In the genomic region with DNA sequence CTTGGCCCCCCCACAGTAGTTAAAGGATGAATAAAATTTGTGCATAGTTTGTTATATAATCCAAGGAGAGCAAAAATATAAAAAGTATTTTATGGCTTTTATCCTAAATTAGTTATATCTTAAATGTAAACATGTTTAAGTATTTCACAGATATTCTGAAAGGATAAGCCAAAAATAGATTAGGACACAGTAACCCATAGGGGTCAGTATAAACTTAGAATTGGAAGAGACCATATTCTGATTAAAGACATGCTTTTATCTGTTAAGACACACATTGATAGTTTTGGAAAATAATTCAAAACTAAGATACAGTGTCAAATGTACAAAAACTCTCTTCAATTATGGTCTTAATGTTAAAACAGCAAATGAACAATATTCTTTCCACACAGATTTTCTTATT, we compare ENCODE assay signal across 9 cellular contexts. TPM values are rescaled to one million over a fixed set of nuclear protein-coding genes. Genes with fewer than 3 reads are reported as not detected.
DNase-seq lines count a peak whose midpoint lies in the region; ATAC-seq and TF ChIP-seq lines count a peak whose summit lies in the region.
"Had no signal": no experiment of that assay in that cellular context is flagged by ENCODE, and none has a peak within 500 bp of the region (broad histone marks: within the 10 kb centered on the region; RNA-seq: fewer than 3 reads in every experiment).

No MANE protein-coding gene starts in this region.

- no peak for TF ChIP-seq POLR2A in Peyer's patch (IDR thresholded peaks at IDR 0.05)

- no peak overlapping the region for H3K27ac ChIP-seq in Peyer's patch

- DNase-seq in A172 (ENCODE audit: low spot score) (peak; percentile 6), GM10266 (ENCODE audit: extremely low spot score) (no peak), Peyer's patch (no peak), fibroblast of villous mesenchyme (ENCODE audit: low read depth) (peak; percentile 45)
- no peak for DNase-seq in activated T-cell treated with anti-CD3 and anti-CD28 coated beads, Interleukin-2, amount 50 U/mL, for 1 hour
- DNase-seq in stimulated activated naive CD8-positive, alpha-beta T cell treated with anti-CD3 and anti-CD28 coated beads, Interleukin-15, Interleukin-2, amounts not matched to agents 100 U/mL and 50 U/mL, for 24 hours = no peak
- DNase-seq: activated CD4-positive, alpha-beta memory T cell treated with anti-CD3 and anti-CD28 coated beads, Interleukin-2, amount 10 ng/mL, durations not matched to agents 7 days and 5 days had no signal

- no peaks in the 10 kb centered on the region for H3K27me3 ChIP-seq in Peyer's patch

- H3K9me3 ChIP-seq in Peyer's patch = no peaks in the 10 kb centered on the region

- H3K4me1 ChIP-seq in Peyer's patch = no peaks in the 10 kb centered on the region

- TF ChIP-seq CTCF in GM10266 (IDR thresholded peaks at IDR 0.05; ENCODE audit: control insufficient read depth, insufficient read depth, low read depth, missing control alignments) (peak; percentile 23), Peyer's patch (IDR thresholded peaks at IDR 0.05) (peak in 5 of 6 experiments; percentile 13 to 45 (median 30)), fibroblast of villous mesenchyme (IDR thresholded peaks at IDR 0.05; ENCODE audit: insufficient read depth, low read depth, low read length) (peak; percentile 55)

- H3K4me3 ChIP-seq in Peyer's patch = no peak overlapping the region
- no peak overlapping the region for H3K4me3 ChIP-seq in fibroblast of villous mesenchyme (ENCODE audit: low read depth, low read length)

- no peaks in the 10 kb centered on the region for H3K36me3 ChIP-seq in Peyer's patch

- ATAC-seq in HG02970 (IDR thresholded peaks at IDR 0.05; ENCODE audit: low FRiP score, unreplicated experiment) = no peak
- ATAC-seq in stimulated activated naive CD8-positive, alpha-beta T cell treated with anti-CD3 and anti-CD28 coated beads, Interleukin-15, Interleukin-2, amounts not matched to agents 100 U/mL and 50 U/mL, for 24 hours = no peak
- ATAC-seq in GM21786 (IDR thresholded peaks at IDR 0.05; ENCODE audit: unreplicated experiment) = no peak

RNA-seq across cellular contexts. Expression of gene SERINC1, which starts 4.5 kb away (rescaled TPM):
- 138 and 149 TPM in 2 replicates for total RNA-seq in A172 (2014; rRNA removed; shearing (Covaris generic))
- total RNA-seq in Peyer's patch (100 to 1,000 TPM in 1 of 4 donors, 10 to 100 TPM in 3; 50.3 to 115 (median 70.0) TPM), fibroblast of villous mesenchyme (142 and 246 TPM in 2 replicates)

Comparison
In these comparisons a context has a peak if more than half of its experiments do, and no peak if none do; other contexts are left out.
1. DNase-seq: peak in A172 (single experiment) and fibroblast of villous mesenchyme (single experiment); none in GM10266 (single experiment), Peyer's patch (0 of 3), activated T-cell treated with anti-CD3 and anti-CD28 coated beads, Interleukin-2, amount 50 U/mL, for 1 hour (single experiment) and stimulated activated naive CD8-positive, alpha-beta T cell treated with anti-CD3 and anti-CD28 coated beads, Interleukin-15, Interleukin-2, amounts not matched to agents 100 U/mL and 50 U/mL, for 24 hours (single experiment).
2. Peak in every context shown above with its lines, with median percentiles within 50 percentile points of each other: CTCF ChIP-seq.